Comparison of ENCODE assay signal across 1 cellular context in genomic region chr1:24098907-24099637, GRCh38.
TF ChIP-seq lines count a peak whose summit lies in the region.

No MANE protein-coding gene starts in this region.

TF ChIP-seq in H1, 55 proteins besides CTCF, POLR2A, EP300 and RAD21:
- TF ChIP-seq GABPA (IDR thresholded peaks at IDR 0.05; ENCODE audit: borderline replicate concordance, insufficient read depth, low read length) = no peak
